26 cellular contexts compared by ENCODE assay signal in the genomic region with DNA sequence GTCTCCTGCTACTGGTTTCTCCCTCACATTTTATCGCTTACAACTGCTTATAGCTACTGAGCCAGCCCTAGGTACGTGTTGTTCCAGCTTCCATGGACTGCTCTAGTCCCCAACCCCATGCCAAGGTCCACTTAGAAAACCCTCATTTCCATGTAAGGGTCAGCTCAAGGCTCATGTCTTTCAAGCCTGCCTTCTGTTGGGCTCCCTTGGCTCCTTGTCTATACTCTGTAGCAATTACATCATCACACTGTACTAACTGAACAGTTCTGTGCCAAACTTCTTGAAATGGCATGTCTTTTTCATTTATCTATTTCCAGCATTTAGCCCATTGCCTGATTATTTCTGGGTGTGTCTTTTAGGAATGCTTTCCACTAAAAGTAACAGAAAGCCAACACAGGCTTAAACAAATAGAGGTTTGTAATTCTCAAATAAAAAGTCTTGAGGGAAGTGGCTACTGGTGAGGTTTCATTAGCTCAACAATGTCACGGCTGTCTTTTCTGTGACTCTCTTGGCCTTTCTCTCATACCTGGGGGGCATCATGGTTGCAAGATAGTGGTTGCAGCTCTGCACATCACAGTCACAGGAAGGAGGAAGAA.
"Had no signal": no experiment of that assay in that cellular context is flagged by ENCODE, and none has a peak within 500 bp of the region (broad histone marks: within the 10 kb centered on the region; RNA-seq: fewer than 3 reads in every experiment).

No MANE protein-coding gene starts in this region.

- H3K9me3 ChIP-seq: esophagus squamous epithelium, psoas muscle had no signal

- DNase-seq: activated CD4-positive, alpha-beta T cell treated with anti-CD3 and anti-CD28 coated beads for 36 hours; activated CD4-positive, alpha-beta T cell treated with anti-CD3 and anti-CD28 coated beads, Interleukin-2, amount 50 U/mL, for 4 hours; activated CD4-positive, CD25-positive, alpha-beta regulatory T cell; activated naive CD4-positive, alpha-beta T cell; activated T-cell treated with anti-CD3 and anti-CD28 coated beads for 4 hours; activated T-cell treated with anti-CD3 and anti-CD28 coated beads, Interleukin-2, amount 50 U/mL, for 72 hours; dermis blood vessel endothelial cell; effector CD4-positive, alpha-beta T cell; esophagus squamous epithelium; islet precursor cell; left ventricle myocardium superior; mammary epithelial cell; psoas muscle; right cardiac atrium; spleen; stimulated activated naive CD4-positive, alpha-beta T cell had no signal

- H3K4me1 ChIP-seq: gastroesophageal sphincter, parathyroid adenoma, psoas muscle, spleen had no signal

- H3K27ac ChIP-seq: epithelial cell of prostate, esophagus squamous epithelium, gastroesophageal sphincter, hepatocyte, parathyroid adenoma, psoas muscle, spleen, tibial nerve had no signal

- H3K4me2 ChIP-seq: hepatocyte had no signal

- ATAC-seq: activated CD4-positive, alpha-beta T cell treated with anti-CD3 and anti-CD28 coated beads for 36 hours; activated naive CD4-positive, alpha-beta T cell treated with anti-CD3 and anti-CD28 coated beads, Interleukin-2, amount 50 U/mL, for 72 hours; activated T-cell treated with anti-CD3 and anti-CD28 coated beads, Interleukin-2, amount 50 U/mL, for 72 hours; gastroesophageal sphincter; left ventricle myocardium superior; psoas muscle; right cardiac atrium had no signal

- FAIRE-seq: bronchial epithelial cell, colon, endometrium, urothelium cell line had no signal

- H3K4me3 ChIP-seq: esophagus squamous epithelium, gastroesophageal sphincter, hepatocyte, psoas muscle, spleen, tibial nerve had no signal
